ENCODE assay signal across 27 cellular contexts in the genomic region with DNA sequence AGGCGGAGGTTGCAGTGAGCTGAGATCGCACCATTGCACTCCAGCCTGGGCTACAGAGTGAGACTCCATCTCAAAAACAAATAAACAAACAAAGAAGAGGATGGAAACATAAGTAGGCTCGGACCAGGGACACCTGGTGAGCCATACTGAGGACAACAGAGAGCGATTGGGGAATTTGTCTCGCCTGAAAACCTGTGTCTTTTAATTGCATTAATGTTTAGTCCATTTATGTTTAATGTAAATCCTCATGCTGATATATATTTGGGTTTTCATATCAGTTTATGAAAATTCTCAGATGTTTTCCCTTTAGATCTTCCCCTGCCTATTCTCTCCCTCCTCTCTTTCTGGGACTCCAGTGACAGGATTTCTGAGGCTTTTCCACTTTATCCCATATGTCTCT.
"Had no signal": no experiment of that assay in that cellular context is flagged by ENCODE, and none has a peak within 500 bp of the region (broad histone marks: within the 10 kb centered on the region; RNA-seq: fewer than 3 reads in every experiment).

No MANE protein-coding gene starts in this region.

- H3K9me3 ChIP-seq: stomach, suprapubic skin, testis, thoracic aorta, thyroid gland, tibial artery, tibial nerve, transverse colon, upper lobe of left lung, upper lobe of right lung, uterus, vagina had no signal

- FAIRE-seq: urothelium cell line had no signal

- DNase-seq: stimulated activated CD4-positive, alpha-beta T cell treated with anti-CD3 and anti-CD28 coated beads, Interleukin-2, amount 100 ng/mL, for 48 hours; stimulated activated CD4-positive, alpha-beta T cell treated with anti-CD3 and anti-CD28 coated beads, Interleukin-4, amount 100 ng/mL, for 1 hour; stimulated activated CD4-positive, alpha-beta T cell treated with anti-CD3 and anti-CD28 coated beads, Interleukin-4, amount 100 ng/mL, for 24 hours; stimulated activated CD4-positive, alpha-beta T cell treated with anti-CD3 and anti-CD28 coated beads, Interleukin-4, amount 100 ng/mL, for 4 hours; stimulated activated CD8-positive, alpha-beta memory T cell treated with anti-CD3 and anti-CD28 coated beads, Interleukin-4, amount 100 ng/mL, for 48 hours; stimulated activated naive B cell treated with anti-CD40 and anti-IgM and Interleukin-4, amounts not matched to agents 10 μg/mL and 1 μg/mL and 100 μg/mL, for 72 hours; stimulated activated naive CD4-positive, alpha-beta T cell; stimulated activated naive CD4-positive, alpha-beta T cell treated with Interleukin-2 at 50 U/mL for 16 hours; stimulated activated naive CD8-positive, alpha-beta T cell treated with anti-CD3 and anti-CD28 coated beads, Interleukin-15, amount 100 ng/mL, for 72 hours; stimulated activated naive CD8-positive, alpha-beta T cell treated with anti-CD3 and anti-CD28 coated beads, Interleukin-15, Interleukin-2, amounts not matched to agents 100 U/mL and 50 U/mL, for 24 hours; stomach; substantia nigra; testis; thyroid gland; tibial artery; transverse colon; trophoblast cell; upper lobe of right lung; uterus had no signal

- ATAC-seq: stimulated activated effector memory CD8-positive, alpha-beta T cell treated with anti-CD3 and anti-CD28 coated beads, Interleukin-12 subunit alpha, Interleukin-12 subunit beta, amount 100 ng/mL, for 72 hours; stimulated activated memory B cell treated with anti-CD40 and anti-IgM and Interleukin-4, amounts not matched to agents 10 μg/mL and 1 μg/mL and 100 μg/mL, for 72 hours; stimulated activated naive B cell treated with anti-CD40 and anti-IgM and Interleukin-4, amounts not matched to agents 10 μg/mL and 1 μg/mL and 100 μg/mL, for 72 hours; stimulated activated naive CD8-positive, alpha-beta T cell treated with anti-CD3 and anti-CD28 coated beads, Interleukin-15, amount 100 ng/mL, for 72 hours; stimulated activated naive CD8-positive, alpha-beta T cell treated with anti-CD3 and anti-CD28 coated beads, Interleukin-15, Interleukin-2, amounts not matched to agents 100 U/mL and 50 U/mL, for 24 hours; upper lobe of right lung had no signal

- H3K4me1 ChIP-seq: stomach, suprapubic skin, testis, thyroid gland, tibial artery, tibial nerve, transverse colon, upper lobe of left lung, upper lobe of right lung, uterus, vagina had no signal

- H3K27ac ChIP-seq: stomach, suprapubic skin, testis, thoracic aorta, thyroid gland, tibial artery, tibial nerve, transverse colon, upper lobe of left lung, upper lobe of right lung, uterus, vagina had no signal

- H3K36me3 ChIP-seq: transverse colon, uterus had no signal

- H3K27me3 ChIP-seq: stomach, suprapubic skin, testis, thyroid gland, tibial artery, tibial nerve, transverse colon, upper lobe of left lung, upper lobe of right lung, uterus, vagina had no signal

- H3K4me3 ChIP-seq: stomach, suprapubic skin, testis, thoracic aorta, thyroid gland, tibial artery, tibial nerve, transverse colon, upper lobe of left lung, upper lobe of right lung, uterus, vagina had no signal
